13 cellular contexts compared by ENCODE assay signal in genomic region chr16:12904041-12904671, GRCh38. TPM values are rescaled to one million over a fixed set of nuclear protein-coding genes. Genes with fewer than 3 reads are reported as not detected.
A peak's percentile ranks its signal among the peaks of the same experiment; 100 is the strongest.
DNase-seq lines count a peak whose midpoint lies in the region; ATAC-seq, FAIRE-seq and TF ChIP-seq lines count a peak whose summit lies in the region.
"Had no signal": no experiment of that assay in that cellular context is flagged by ENCODE, and none has a peak within 500 bp of the region (broad histone marks: within the 10 kb centered on the region; RNA-seq: fewer than 3 reads in every experiment).

No MANE protein-coding gene starts in this region.

- H3K27me3 Mint-ChIP-seq in brain: peaks cover 74% of the 10 kb centered on the region

- DNase-seq in NCI-H82 (lab: John Stamatoyannopoulos, UW): peak; percentile 61
- no peak for DNase-seq in NCI-H82 treated with DMSO at 0.1 percent for 48 hours (lab: John Stamatoyannopoulos, UW; ENCODE audit: unreplicated experiment)
- peak; percentile 21 for DNase-seq in iPS-NIHi7 (ENCODE audit: extremely low spot score)
- no peak for DNase-seq in sigmoid colon
- no peak for DNase-seq in GM03348 (ENCODE audit: low spot score)
- no peak for DNase-seq in GM12892 (ENCODE audit: insufficient read length)
- DNase-seq: 8988T; erythroblast; left lung; stimulated activated CD4-positive, alpha-beta T cell treated with anti-CD3 and anti-CD28 coated beads, Interleukin-4, amount 100 ng/mL, for 24 hours had no signal

- peaks cover 22 to 66% (median 36%) of the 10 kb centered on the region in 3 donors for H3K27me3 ChIP-seq in sigmoid colon

- TF ChIP-seq EP300 in sigmoid colon (IDR thresholded peaks at IDR 0.05): no peak

- TF ChIP-seq POLR2A in sigmoid colon (IDR thresholded peaks at IDR 0.05) (no peak), GM12892 (IDR thresholded peaks at IDR 0.05; ENCODE audit: low read depth, low read length) (no peak)

- no peak for FAIRE-seq in GM12892 (lab: Jason Lieb, UNC)

- H3K36me3 Mint-ChIP-seq in brain: no peaks in the 10 kb centered on the region

- intact Hi-C loops in sigmoid colon (cut with DNase I): no loop called here

- no peak overlapping the region for H3K27ac Mint-ChIP-seq in brain

- no peaks in the 10 kb centered on the region for H3K36me3 ChIP-seq in sigmoid colon
- H3K36me3 ChIP-seq: left lung, thoracic aorta had no signal

- H3K4me1 ChIP-seq in sigmoid colon: peaks cover 0 to 31% (median 17%) of the 10 kb centered on the region in 4 donors
- H3K4me1 ChIP-seq: left lung had no signal

- peaks cover 10% of the 10 kb centered on the region for H3K4me1 Mint-ChIP-seq in brain

- no peaks in the 10 kb centered on the region for H3K9me3 Mint-ChIP-seq in brain

- no peak for ATAC-seq in GM19467 (IDR thresholded peaks at IDR 0.05; ENCODE audit: unreplicated experiment)
- ATAC-seq: left lung had no signal

- peak overlapping the region; percentile 83 to 90 (median 89) for H3K4me3 Mint-ChIP-seq in brain

- peak overlapping the region in 3 of 4 donors; percentile 32 to 47 (median 39) for H3K4me3 ChIP-seq in sigmoid colon
- H3K4me3 ChIP-seq: left lung had no signal

- TF ChIP-seq CTCF in brain (conservative IDR thresholded peaks at IDR 0.05): no peak
- TF ChIP-seq CTCF in sigmoid colon (IDR thresholded peaks at IDR 0.05): no peak

- 13 to 20% methylated on average over 16 of the region's 16 CpGs for WGBS in sigmoid colon, 2 donors

- peak overlapping the region in 1 of 4 donors; percentile 42 for H3K27ac ChIP-seq in sigmoid colon
- H3K27ac ChIP-seq: left lung, thoracic aorta had no signal

- H3K9me3 ChIP-seq in sigmoid colon: no peaks in the 10 kb centered on the region
- H3K9me3 ChIP-seq: left lung, thoracic aorta had no signal

RNA-seq across cellular contexts. Expression of gene SHISA9, which starts 2.8 kb away (rescaled TPM):
- polyA plus RNA-seq in brain (ENCODE audit: insufficient read depth, low read depth, low replicate concordance) (38.5 TPM), sigmoid colon (under 1 TPM; under 0.01 to 0.95 (median 0.23) TPM)
- total RNA-seq in sigmoid colon: 1 to 10 TPM; 3.1 to 8.6 (median 6.0) TPM
- 0.04 TPM for polyA plus RNA-seq in GM12892 (2012; ENCODE audit: missing spikeins)

Comparison
In these comparisons a context has a peak if more than half of its experiments do, and no peak if none do; other contexts are left out.
1. DNase-seq: peak in NCI-H82 (single experiment) and iPS-NIHi7 (single experiment); none in NCI-H82 treated with DMSO at 0.1 percent for 48 hours (single experiment), sigmoid colon (single experiment), GM03348 (single experiment) and GM12892 (single experiment).
2. RNA of gene SHISA9, which starts 2.8 kb away (polyA plus RNA-seq): 38.5 TPM in brain (single experiment); under 0.01 to 0.95 TPM in sigmoid colon; every median in the first group is over 10 times any median in the second.